In the genomic region with DNA sequence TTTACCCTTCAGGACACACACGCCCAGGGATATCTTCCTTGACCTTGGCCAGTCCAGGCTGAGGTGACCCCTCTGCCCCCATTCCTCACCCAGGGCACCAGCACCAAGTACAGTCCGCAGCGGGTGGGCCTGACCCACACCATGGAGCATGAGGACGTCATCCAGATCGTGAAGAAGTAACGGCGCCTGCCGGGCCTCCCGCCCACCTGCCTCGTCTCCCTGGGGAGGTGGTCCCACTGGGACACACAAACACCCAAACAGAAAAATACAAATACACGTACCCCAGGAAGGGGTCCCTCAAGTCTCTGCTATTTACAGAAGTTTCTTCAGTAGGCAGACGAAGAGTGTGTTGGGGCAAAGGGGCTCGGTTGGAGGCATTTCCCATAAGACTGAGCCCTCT, we compare ENCODE assay signal across 18 cellular contexts. TPM values are rescaled to one million over a fixed set of nuclear protein-coding genes. Genes with fewer than 3 reads are reported as not detected.
DNase-seq lines count a peak whose midpoint lies in the region; ATAC-seq and TF ChIP-seq lines count a peak whose summit lies in the region.
"Had no signal": no experiment of that assay in that cellular context is flagged by ENCODE, and none has a peak within 500 bp of the region (broad histone marks: within the 10 kb centered on the region; RNA-seq: fewer than 3 reads in every experiment).

No MANE protein-coding gene starts in this region.

- no peak overlapping the region for H2BK15ac ChIP-seq in mesenchymal stem cell (ENCODE audit: low read depth, poor library complexity, severe bottlenecking)

- no peak overlapping the region for H2AFZ ChIP-seq in mesenchymal stem cell (ENCODE audit: low read depth, low read length)

- H3K27ac ChIP-seq in RWPE1, result peak overlapping the region; percentile 31; the same call in 1 of the 2 replicates
- no peak overlapping the region for H3K27ac ChIP-seq in mesenchymal stem cell (ENCODE audit: low read length, poor library complexity, severe bottlenecking)
- H3K27ac ChIP-seq: 22Rv1 had no signal

- H3K4me3 ChIP-seq in mesenchymal stem cell (ENCODE audit: insufficient read depth in 1 of 2, low read depth in 1 of 2, low read length in 2 of 2), result no peak overlapping the region
- H3K4me3 ChIP-seq: HAP-1 had no signal

- POLR2A ChIA-PET in RWPE1 (lab: Yijun Ruan, JAX; ENCODE audit: low non-redundant PET), result no interaction called here

- H3K9me3 ChIP-seq in mesenchymal stem cell (ENCODE audit: control insufficient read depth, low read length), result no peaks in the 10 kb centered on the region
- H3K9me3 ChIP-seq: HAP-1 had no signal

- no peak overlapping the region for H3K4me3 Mint-ChIP-seq in activated T-cell treated with anti-CD3 and anti-CD28 coated beads, Interleukin-2, amount 50 U/mL, for 24 hours
- H3K4me3 Mint-ChIP-seq in stimulated activated effector memory CD8-positive, alpha-beta T cell treated with anti-CD3 and anti-CD28 coated beads, Interleukin-12 subunit alpha, Interleukin-12 subunit beta, amount 100 ng/mL, for 72 hours, result no peak overlapping the region
- H3K4me3 Mint-ChIP-seq: B cell; CD4-positive, alpha-beta memory T cell; HFFc6 had no signal

- peaks cover 3% of the 10 kb centered on the region for H3K4me1 ChIP-seq in mesenchymal stem cell (ENCODE audit: control insufficient read depth, insufficient read depth, low read depth, low read length)
- H3K4me1 ChIP-seq: HAP-1 had no signal

- peaks cover 0 to 14% of the 10 kb centered on the region in 2 experiments for H3K27me3 ChIP-seq in mesenchymal stem cell (ENCODE audit: control insufficient read depth in 1 of 2, insufficient read depth in 1 of 2, low read length in 2 of 2)

- H3K9me3 Mint-ChIP-seq in activated T-cell treated with anti-CD3 and anti-CD28 coated beads, Interleukin-2, amount 50 U/mL, for 24 hours, result no peaks in the 10 kb centered on the region
- H3K9me3 Mint-ChIP-seq in stimulated activated effector memory CD8-positive, alpha-beta T cell treated with anti-CD3 and anti-CD28 coated beads, Interleukin-12 subunit alpha, Interleukin-12 subunit beta, amount 100 ng/mL, for 72 hours, result no peaks in the 10 kb centered on the region
- H3K9me3 Mint-ChIP-seq in activated naive CD4-positive, alpha-beta T cell treated with anti-CD3 and anti-CD28 coated beads, Interleukin-2, amount 50 U/mL, for 72 hours, result no peaks in the 10 kb centered on the region
- H3K9me3 Mint-ChIP-seq: CD4-positive, alpha-beta memory T cell; HFFc6 had no signal

- H3K14ac ChIP-seq in mesenchymal stem cell (ENCODE audit: low read length in 2 of 2), result no peak overlapping the region

- no peak overlapping the region for H4K8ac ChIP-seq in mesenchymal stem cell (ENCODE audit: low read length)

- peaks cover 54% of the 10 kb centered on the region for H3K36me3 Mint-ChIP-seq in activated T-cell treated with anti-CD3 and anti-CD28 coated beads, Interleukin-2, amount 50 U/mL, for 24 hours (ENCODE audit: low read depth)
- H3K36me3 Mint-ChIP-seq in stimulated activated effector memory CD8-positive, alpha-beta T cell treated with anti-CD3 and anti-CD28 coated beads, Interleukin-12 subunit alpha, Interleukin-12 subunit beta, amount 100 ng/mL, for 72 hours, result peaks cover 10% of the 10 kb centered on the region
- no peaks in the 10 kb centered on the region for H3K36me3 Mint-ChIP-seq in activated naive CD4-positive, alpha-beta T cell treated with anti-CD3 and anti-CD28 coated beads, Interleukin-2, amount 50 U/mL, for 72 hours

- no peaks in the 10 kb centered on the region for H3K4me1 Mint-ChIP-seq in activated T-cell treated with anti-CD3 and anti-CD28 coated beads, Interleukin-2, amount 50 U/mL, for 24 hours (ENCODE audit: low read depth)
- H3K4me1 Mint-ChIP-seq in stimulated activated effector memory CD8-positive, alpha-beta T cell treated with anti-CD3 and anti-CD28 coated beads, Interleukin-12 subunit alpha, Interleukin-12 subunit beta, amount 100 ng/mL, for 72 hours, result no peaks in the 10 kb centered on the region
- H3K4me1 Mint-ChIP-seq: CD4-positive, alpha-beta memory T cell had no signal

- H3K36me3 ChIP-seq in mesenchymal stem cell (ENCODE audit: control insufficient read depth in 1 of 2, insufficient read depth in 2 of 2, low read depth in 1 of 2, low read length in 2 of 2), result peaks cover 38 to 52% of the 10 kb centered on the region in 2 experiments

- no peak for DNase-seq in activated T-cell treated with anti-CD3 and anti-CD28 coated beads, Interleukin-2, amount 50 U/mL, for 24 hours
- no peak for DNase-seq in activated T-cell treated with anti-CD3 and anti-CD28 coated beads, Interleukin-2, amount 50 U/mL, for 48 hours
- DNase-seq in RWPE1 (ENCODE audit: low spot score), result no peak
- DNase-seq in mesenchymal stem cell, result no peak
- DNase-seq in stimulated activated effector memory CD8-positive, alpha-beta T cell treated with anti-CD3 and anti-CD28 coated beads, Interleukin-12 subunit alpha, Interleukin-12 subunit beta, amount 100 ng/mL, for 72 hours (ENCODE audit: low spot score in 2 of 2), result no peak
- DNase-seq in NCI-H1105 treated with DMSO at 0.1 percent for 48 hours (lab: John Stamatoyannopoulos, UW), result no peak
- DNase-seq in activated naive CD4-positive, alpha-beta T cell treated with anti-CD3 and anti-CD28 coated beads, Interleukin-2, amount 50 U/mL, for 72 hours (ENCODE audit: low spot score in 2 of 2), result no peak
- no peak for DNase-seq in DMS79 (lab: John Stamatoyannopoulos, UW)
- DNase-seq: Calu3; CD4-positive, alpha-beta memory T cell; COR-L47; DMS53; DND-41; GOT3; HFFc6 had no signal

- peak overlapping the region; percentile 0 for H4K91ac ChIP-seq in mesenchymal stem cell (ENCODE audit: low read length)

- peak overlapping the region; percentile 18 for H3K27ac Mint-ChIP-seq in activated T-cell treated with anti-CD3 and anti-CD28 coated beads, Interleukin-2, amount 50 U/mL, for 24 hours
- H3K27ac Mint-ChIP-seq in stimulated activated effector memory CD8-positive, alpha-beta T cell treated with anti-CD3 and anti-CD28 coated beads, Interleukin-12 subunit alpha, Interleukin-12 subunit beta, amount 100 ng/mL, for 72 hours, result peak overlapping the region; percentile 26
- H3K27ac Mint-ChIP-seq in activated naive CD4-positive, alpha-beta T cell treated with anti-CD3 and anti-CD28 coated beads, Interleukin-2, amount 50 U/mL, for 72 hours, result peak overlapping the region in 1 of 2 donors; percentile 64
- H3K27ac Mint-ChIP-seq: B cell, HFFc6 had no signal

- ATAC-seq in stimulated activated effector memory CD8-positive, alpha-beta T cell treated with anti-CD3 and anti-CD28 coated beads, Interleukin-12 subunit alpha, Interleukin-12 subunit beta, amount 100 ng/mL, for 72 hours, result no peak
- ATAC-seq in activated naive CD4-positive, alpha-beta T cell treated with anti-CD3 and anti-CD28 coated beads, Interleukin-2, amount 50 U/mL, for 72 hours, result no peak

- no peaks in the 10 kb centered on the region for H3K27me3 Mint-ChIP-seq in activated T-cell treated with anti-CD3 and anti-CD28 coated beads, Interleukin-2, amount 50 U/mL, for 24 hours
- H3K27me3 Mint-ChIP-seq: B cell; CD4-positive, alpha-beta memory T cell had no signal

- no peak overlapping the region for H2BK120ac ChIP-seq in mesenchymal stem cell (ENCODE audit: low read depth, low read length)

- no peak overlapping the region for H3K23ac ChIP-seq in mesenchymal stem cell (ENCODE audit: low read length in 2 of 2)

- H2BK5ac ChIP-seq in mesenchymal stem cell (ENCODE audit: low read depth, low read length, poor library complexity, severe bottlenecking), result no peak overlapping the region

- CTCF ChIA-PET in RWPE1 (lab: Yijun Ruan, JAX), result no interaction called here

- H3K9ac ChIP-seq in mesenchymal stem cell (ENCODE audit: low read length), result no peak overlapping the region

- H2AK5ac ChIP-seq in mesenchymal stem cell (ENCODE audit: low read length, severe bottlenecking), result no peak overlapping the region

- WGBS in mesenchymal stem cell, result 95% methylated on average over 13 of the region's 13 CpGs

- no peaks in the 10 kb centered on the region for H3K79me1 ChIP-seq in mesenchymal stem cell (replicated peaks; ENCODE audit: low read length, poor library complexity, severe bottlenecking)

- no peak overlapping the region for H3K4me2 ChIP-seq in mesenchymal stem cell (ENCODE audit: low read length, poor library complexity, severe bottlenecking)

- no peak overlapping the region for H3K4ac ChIP-seq in mesenchymal stem cell (ENCODE audit: low read depth in 1 of 2, low read length in 2 of 2)

- H2BK12ac ChIP-seq in mesenchymal stem cell (ENCODE audit: low read length in 2 of 2), result no peak overlapping the region

- no peak for TF ChIP-seq CTCF in RWPE1 (conservative IDR thresholded peaks at IDR 0.05; ENCODE audit: low read depth)

- H3K18ac ChIP-seq in mesenchymal stem cell (ENCODE audit: low read depth in 1 of 2, low read length in 2 of 2), result no peak overlapping the region

RNA-seq across cellular contexts. Expression of gene MYO15A, which starts 1.5 kb away (rescaled TPM):
- 0.29 TPM for polyA plus RNA-seq in mesenchymal stem cell (2013, experiment 1 of 2)
- polyA plus RNA-seq in mesenchymal stem cell (2013, experiment 2 of 2), result 0.22 TPM
- total RNA-seq in activated naive CD4-positive, alpha-beta T cell treated with anti-CD3 and anti-CD28 coated beads, Interleukin-2, amount 50 U/mL, for 72 hours, result 1 to 10 TPM; 1.0 to 1.2 TPM

RNA-seq across cellular contexts. Expression of gene DRG2, which starts 19.3 kb away (rescaled TPM):
- 25.6 TPM for polyA plus RNA-seq in mesenchymal stem cell (2013, experiment 1 of 2)
- polyA plus RNA-seq in mesenchymal stem cell (2013, experiment 2 of 2), result 26.0 TPM
- 10 to 100 TPM; 41.3 to 49.2 TPM for total RNA-seq in activated naive CD4-positive, alpha-beta T cell treated with anti-CD3 and anti-CD28 coated beads, Interleukin-2, amount 50 U/mL, for 72 hours
